ENCODE assay signal across 1 cellular context in genomic region chr12:51047655-51048540, GRCh38.
A peak's percentile ranks its signal among the peaks of the same experiment; 100 is the strongest.
TF ChIP-seq lines count a peak whose summit lies in the region.

LETMD1 (plus strand) TSS chr12:51048327; CDS start chr12:51048357, 30 bp downstream.

TF ChIP-seq in HepG2, 621 proteins besides CTCF, POLR2A, EP300 and RAD21 (continued from another document and continues in another):
- TF ChIP-seq HNF4G (IDR thresholded peaks at IDR 0.05; ENCODE audit: borderline replicate concordance, low read depth, low read length) (no peak), HNF4G (CRISPR knock-in tag; IDR thresholded peaks at IDR 0.05; ENCODE audit: borderline replicate concordance, low read depth) (no peak), ZBTB7A (CRISPR knock-in tag; IDR thresholded peaks at IDR 0.05) (no peak), AKAP8 (CRISPR knock-in tag; IDR thresholded peaks at IDR 0.05) (no peak), NR2F2 (IDR thresholded peaks at IDR 0.05; ENCODE audit: borderline replicate concordance, low read depth) (no peak), REPIN1 (CRISPR knock-in tag; IDR thresholded peaks at IDR 0.05; ENCODE audit: borderline replicate concordance, low read depth) (peak; percentile 21; the same call in 1 of the 2 replicates), HIVEP1 (CRISPR knock-in tag; IDR thresholded peaks at IDR 0.05) (peak; percentile 58; the same call in 1 of the 2 replicates), ZNF296 (CRISPR knock-in tag; conservative IDR thresholded peaks at IDR 0.05) (no peak), ETS1 (CRISPR knock-in tag; IDR thresholded peaks at IDR 0.05) (peak; percentile 66; the same call in 1 of the 2 replicates), CENPX (CRISPR knock-in tag; IDR thresholded peaks at IDR 0.05) (no peak), ZNF484 (CRISPR knock-in tag; IDR thresholded peaks at IDR 0.05; ENCODE audit: borderline replicate concordance, low read depth) (no peak), NR2C2 (CRISPR knock-in tag; IDR thresholded peaks at IDR 0.05; ENCODE audit: borderline replicate concordance) (peak; percentile 97), HDAC2 (CRISPR knock-in tag; IDR thresholded peaks at IDR 0.05) (peak; percentile 34; the same call in 1 of the 2 replicates), ZNF530 (CRISPR knock-in tag; IDR thresholded peaks at IDR 0.05; ENCODE audit: low read depth) (no peak), ELF3 (CRISPR knock-in tag; IDR thresholded peaks at IDR 0.05) (peak; percentile 67), HNRNPLL (IDR thresholded peaks at IDR 0.05; ENCODE audit: low read depth, low read length, poor library complexity, severe bottlenecking) (peak; percentile 65), ZNF703 (CRISPR knock-in tag; IDR thresholded peaks at IDR 0.05; ENCODE audit: borderline replicate concordance) (no peak), HNRNPUL1 (IDR thresholded peaks at IDR 0.05; ENCODE audit: low read depth, low read length) (no peak), MTA1 (CRISPR knock-in tag; IDR thresholded peaks at IDR 0.05; ENCODE audit: borderline replicate concordance) (no peak), SATB2 (CRISPR knock-in tag; IDR thresholded peaks at IDR 0.05) (no peak), MTERF4 (CRISPR knock-in tag; IDR thresholded peaks at IDR 0.05) (peak; percentile 61; the same call in 1 of the 2 replicates), ZNF775 (CRISPR knock-in tag; IDR thresholded peaks at IDR 0.05; ENCODE audit: borderline replicate concordance) (peak; percentile 99), HCFC1 (IDR thresholded peaks at IDR 0.05; ENCODE audit: low read depth, low read length) (no peak), TCF7 (IDR thresholded peaks at IDR 0.05; ENCODE audit: low read depth) (no peak), MTA3 (CRISPR knock-in tag; IDR thresholded peaks at IDR 0.05) (no peak), NCOA2 (CRISPR knock-in tag; IDR thresholded peaks at IDR 0.05) (0 out of 2 replicates have a peak, but pooled peaks have one; percentile 35), NFE2 (CRISPR knock-in tag; IDR thresholded peaks at IDR 0.05) (no peak), CCAR2 (optimal IDR thresholded peaks at IDR 0.05; ENCODE audit: low read depth, low read length) (no peak), ZSCAN30 (CRISPR knock-in tag; IDR thresholded peaks at IDR 0.05) (no peak), SALL2 (CRISPR knock-in tag; IDR thresholded peaks at IDR 0.05) (peak; percentile 80), SMARCE1 (IDR thresholded peaks at IDR 0.05; ENCODE audit: borderline replicate concordance) (no peak), STAT5B (CRISPR knock-in tag; IDR thresholded peaks at IDR 0.05) (0 out of 2 replicates have a peak, but pooled peaks have one; percentile 61), IKZF5 (CRISPR knock-in tag; IDR thresholded peaks at IDR 0.05) (peak; percentile 88; the same call in 1 of the 2 replicates), ZNF256 (CRISPR knock-in tag; conservative IDR thresholded peaks at IDR 0.05) (no peak), ATM (IDR thresholded peaks at IDR 0.05; ENCODE audit: borderline replicate concordance) (no peak), PATZ1 (CRISPR knock-in tag; IDR thresholded peaks at IDR 0.05) (peak; percentile 8; the same call in 1 of the 2 replicates), ZSCAN25 (CRISPR knock-in tag; IDR thresholded peaks at IDR 0.05) (peak; percentile 62; the same call in 1 of the 2 replicates), DBP (CRISPR knock-in tag; IDR thresholded peaks at IDR 0.05; ENCODE audit: not compliant biosample characterization) (no peak), YY1 (IDR thresholded peaks at IDR 0.05; ENCODE audit: insufficient read depth, insufficient replicate concordance, low read depth, low read length) (peak; percentile 90), NFKB2 (CRISPR knock-in tag; IDR thresholded peaks at IDR 0.05; ENCODE audit: borderline replicate concordance) (peak; percentile 64; the same call in 1 of the 2 replicates), NPAS2 (CRISPR knock-in tag; IDR thresholded peaks at IDR 0.05; ENCODE audit: borderline replicate concordance) (no peak), ZNF749 (CRISPR knock-in tag; IDR thresholded peaks at IDR 0.05; ENCODE audit: borderline replicate concordance) (no peak), ZNF619 (CRISPR knock-in tag; IDR thresholded peaks at IDR 0.05) (0 out of 2 replicates have a peak, but pooled peaks have one; percentile 35), NRL (CRISPR knock-in tag; IDR thresholded peaks at IDR 0.05; ENCODE audit: borderline replicate concordance) (0 out of 2 replicates have a peak, but pooled peaks have one; percentile 55), KLF9 (CRISPR knock-in tag; IDR thresholded peaks at IDR 0.05; ENCODE audit: low read depth) (no peak), ZNF446 (CRISPR knock-in tag; IDR thresholded peaks at IDR 0.05) (0 out of 2 replicates have a peak, but pooled peaks have one; percentile 10), SMC3 (IDR thresholded peaks at IDR 0.05; ENCODE audit: low read length) (peak; percentile 40; the same call in 1 of the 2 replicates), RXRB (CRISPR knock-in tag; IDR thresholded peaks at IDR 0.05; ENCODE audit: borderline replicate concordance) (peak; percentile 72)
- TF ChIP-seq, protein P1, sequence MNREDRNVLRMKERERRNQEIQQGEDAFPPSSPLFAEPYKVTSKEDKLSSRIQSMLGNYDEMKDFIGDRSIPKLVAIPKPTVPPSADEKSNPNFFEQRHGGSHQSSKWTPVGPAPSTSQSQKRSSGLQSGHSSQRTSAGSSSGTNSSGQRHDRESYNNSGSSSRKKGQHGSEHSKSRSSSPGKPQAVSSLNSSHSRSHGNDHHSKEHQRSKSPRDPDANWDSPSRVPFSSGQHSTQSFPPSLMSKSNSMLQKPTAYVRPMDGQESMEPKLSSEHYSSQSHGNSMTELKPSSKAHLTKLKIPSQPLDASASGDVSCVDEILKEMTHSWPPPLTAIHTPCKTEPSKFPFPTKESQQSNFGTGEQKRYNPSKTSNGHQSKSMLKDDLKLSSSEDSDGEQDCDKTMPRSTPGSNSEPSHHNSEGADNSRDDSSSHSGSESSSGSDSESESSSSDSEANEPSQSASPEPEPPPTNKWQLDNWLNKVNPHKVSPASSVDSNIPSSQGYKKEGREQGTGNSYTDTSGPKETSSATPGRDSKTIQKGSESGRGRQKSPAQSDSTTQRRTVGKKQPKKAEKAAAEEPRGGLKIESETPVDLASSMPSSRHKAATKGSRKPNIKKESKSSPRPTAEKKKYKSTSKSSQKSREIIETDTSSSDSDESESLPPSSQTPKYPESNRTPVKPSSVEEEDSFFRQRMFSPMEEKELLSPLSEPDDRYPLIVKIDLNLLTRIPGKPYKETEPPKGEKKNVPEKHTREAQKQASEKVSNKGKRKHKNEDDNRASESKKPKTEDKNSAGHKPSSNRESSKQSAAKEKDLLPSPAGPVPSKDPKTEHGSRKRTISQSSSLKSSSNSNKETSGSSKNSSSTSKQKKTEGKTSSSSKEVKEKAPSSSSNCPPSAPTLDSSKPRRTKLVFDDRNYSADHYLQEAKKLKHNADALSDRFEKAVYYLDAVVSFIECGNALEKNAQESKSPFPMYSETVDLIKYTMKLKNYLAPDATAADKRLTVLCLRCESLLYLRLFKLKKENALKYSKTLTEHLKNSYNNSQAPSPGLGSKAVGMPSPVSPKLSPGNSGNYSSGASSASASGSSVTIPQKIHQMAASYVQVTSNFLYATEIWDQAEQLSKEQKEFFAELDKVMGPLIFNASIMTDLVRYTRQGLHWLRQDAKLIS (CRISPR knock-in tag; IDR thresholded peaks at IDR 0.05) = 0 out of 2 replicates have a peak, but pooled peaks have one; percentile 41
- TF ChIP-seq, protein P2, sequence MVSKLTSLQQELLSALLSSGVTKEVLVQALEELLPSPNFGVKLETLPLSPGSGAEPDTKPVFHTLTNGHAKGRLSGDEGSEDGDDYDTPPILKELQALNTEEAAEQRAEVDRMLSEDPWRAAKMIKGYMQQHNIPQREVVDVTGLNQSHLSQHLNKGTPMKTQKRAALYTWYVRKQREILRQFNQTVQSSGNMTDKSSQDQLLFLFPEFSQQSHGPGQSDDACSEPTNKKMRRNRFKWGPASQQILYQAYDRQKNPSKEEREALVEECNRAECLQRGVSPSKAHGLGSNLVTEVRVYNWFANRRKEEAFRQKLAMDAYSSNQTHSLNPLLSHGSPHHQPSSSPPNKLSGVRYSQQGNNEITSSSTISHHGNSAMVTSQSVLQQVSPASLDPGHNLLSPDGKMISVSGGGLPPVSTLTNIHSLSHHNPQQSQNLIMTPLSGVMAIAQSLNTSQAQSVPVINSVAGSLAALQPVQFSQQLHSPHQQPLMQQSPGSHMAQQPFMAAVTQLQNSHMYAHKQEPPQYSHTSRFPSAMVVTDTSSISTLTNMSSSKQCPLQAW (CRISPR knock-in tag; IDR thresholded peaks at IDR 0.05) = peak; percentile 78; the same call in 1 of the 2 replicates
- TF ChIP-seq, protein P3, sequence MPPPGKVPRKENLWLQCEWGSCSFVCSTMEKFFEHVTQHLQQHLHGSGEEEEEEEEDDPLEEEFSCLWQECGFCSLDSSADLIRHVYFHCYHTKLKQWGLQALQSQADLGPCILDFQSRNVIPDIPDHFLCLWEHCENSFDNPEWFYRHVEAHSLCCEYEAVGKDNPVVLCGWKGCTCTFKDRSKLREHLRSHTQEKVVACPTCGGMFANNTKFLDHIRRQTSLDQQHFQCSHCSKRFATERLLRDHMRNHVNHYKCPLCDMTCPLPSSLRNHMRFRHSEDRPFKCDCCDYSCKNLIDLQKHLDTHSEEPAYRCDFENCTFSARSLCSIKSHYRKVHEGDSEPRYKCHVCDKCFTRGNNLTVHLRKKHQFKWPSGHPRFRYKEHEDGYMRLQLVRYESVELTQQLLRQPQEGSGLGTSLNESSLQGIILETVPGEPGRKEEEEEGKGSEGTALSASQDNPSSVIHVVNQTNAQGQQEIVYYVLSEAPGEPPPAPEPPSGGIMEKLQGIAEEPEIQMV (CRISPR knock-in tag; IDR thresholded peaks at IDR 0.05; ENCODE audit: low read depth) = 0 out of 2 replicates have a peak, but pooled peaks have one; percentile 44
- TF ChIP-seq, protein P4, sequence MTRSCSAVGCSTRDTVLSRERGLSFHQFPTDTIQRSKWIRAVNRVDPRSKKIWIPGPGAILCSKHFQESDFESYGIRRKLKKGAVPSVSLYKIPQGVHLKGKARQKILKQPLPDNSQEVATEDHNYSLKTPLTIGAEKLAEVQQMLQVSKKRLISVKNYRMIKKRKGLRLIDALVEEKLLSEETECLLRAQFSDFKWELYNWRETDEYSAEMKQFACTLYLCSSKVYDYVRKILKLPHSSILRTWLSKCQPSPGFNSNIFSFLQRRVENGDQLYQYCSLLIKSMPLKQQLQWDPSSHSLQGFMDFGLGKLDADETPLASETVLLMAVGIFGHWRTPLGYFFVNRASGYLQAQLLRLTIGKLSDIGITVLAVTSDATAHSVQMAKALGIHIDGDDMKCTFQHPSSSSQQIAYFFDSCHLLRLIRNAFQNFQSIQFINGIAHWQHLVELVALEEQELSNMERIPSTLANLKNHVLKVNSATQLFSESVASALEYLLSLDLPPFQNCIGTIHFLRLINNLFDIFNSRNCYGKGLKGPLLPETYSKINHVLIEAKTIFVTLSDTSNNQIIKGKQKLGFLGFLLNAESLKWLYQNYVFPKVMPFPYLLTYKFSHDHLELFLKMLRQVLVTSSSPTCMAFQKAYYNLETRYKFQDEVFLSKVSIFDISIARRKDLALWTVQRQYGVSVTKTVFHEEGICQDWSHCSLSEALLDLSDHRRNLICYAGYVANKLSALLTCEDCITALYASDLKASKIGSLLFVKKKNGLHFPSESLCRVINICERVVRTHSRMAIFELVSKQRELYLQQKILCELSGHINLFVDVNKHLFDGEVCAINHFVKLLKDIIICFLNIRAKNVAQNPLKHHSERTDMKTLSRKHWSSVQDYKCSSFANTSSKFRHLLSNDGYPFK (CRISPR knock-in tag; IDR thresholded peaks at IDR 0.05; ENCODE audit: borderline replicate concordance) = peak; percentile 87; the same call in 1 of the 2 replicates
